8 cellular contexts compared by ENCODE assay signal in the genomic region with DNA sequence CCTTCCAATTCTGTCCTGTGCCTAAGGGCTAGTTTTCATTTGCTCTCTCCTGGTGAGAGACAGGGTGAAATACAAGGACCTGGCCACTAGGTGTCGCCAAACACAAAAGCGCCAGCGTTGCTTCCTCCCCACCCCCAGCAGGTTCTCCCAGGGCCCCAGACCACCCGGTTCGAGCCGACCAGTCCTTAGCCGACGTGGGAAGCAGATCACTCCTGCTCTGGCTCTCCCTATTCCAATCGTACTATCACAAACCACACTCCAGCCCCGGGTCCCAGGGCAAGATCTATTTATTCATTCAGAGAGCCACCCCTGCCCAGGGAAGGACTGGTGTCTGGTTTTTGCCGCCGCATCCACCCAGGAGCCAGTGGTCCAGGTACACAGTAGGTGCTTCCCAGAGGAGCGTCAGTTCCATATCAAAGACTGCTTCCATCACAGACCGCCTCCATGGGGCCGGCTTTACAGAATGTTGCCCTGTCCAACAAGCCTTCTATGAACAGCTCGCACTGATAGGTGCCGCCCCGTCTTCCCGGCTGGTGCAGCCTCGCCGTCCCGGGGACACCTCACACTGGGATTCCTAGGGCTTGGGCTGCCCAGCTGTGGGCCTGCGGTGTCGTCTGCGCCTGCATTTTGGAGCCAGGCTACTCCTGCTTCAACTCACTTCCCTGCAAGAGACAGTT. TPM values are rescaled to one million over a fixed set of nuclear protein-coding genes. Genes with fewer than 3 reads are reported as not detected.
A peak's percentile ranks its signal among the peaks of the same experiment; 100 is the strongest.
DNase-seq lines count a peak whose midpoint lies in the region; ATAC-seq, FAIRE-seq and TF ChIP-seq lines count a peak whose summit lies in the region.

No MANE protein-coding gene starts in this region.

- no peaks in the 10 kb centered on the region for H3K9me3 ChIP-seq in CD8-positive, alpha-beta T cell (ENCODE audit: low read length)
- H3K9me3 ChIP-seq in HEK293 (ENCODE audit: control insufficient read depth, insufficient read depth, low read depth, low read length) (no peaks in the 10 kb centered on the region), HepG2 (ENCODE audit: low read length) (no peaks in the 10 kb centered on the region)

- H3K4me2 ChIP-seq in HepG2 (ENCODE audit: low read depth, low read length) = peak overlapping the region; percentile 66

- TF ChIP-seq CTCF in CD8-positive, alpha-beta T cell (IDR thresholded peaks at IDR 0.05) = peak; percentile 83
- TF ChIP-seq CTCF in HEK293 (tag by site-specific recombination; IDR thresholded peaks at IDR 0.05) (peak; percentile 90), HepG2 (CRISPR knock-in tag; IDR thresholded peaks at IDR 0.05) (peak; percentile 94)

- H3K4me3 ChIP-seq in CD8-positive, alpha-beta T cell (ENCODE audit: low read depth, low read length) = no peak overlapping the region
- no peak overlapping the region for H3K4me3 ChIP-seq in HEK293 (ENCODE audit: low read depth, low read length)
- H3K4me3 ChIP-seq in HepG2 (replicated peaks in 1 of 3; ENCODE audit: insufficient read depth in 1 of 3, low read depth in 2 of 3, low read length in 3 of 3) = peak overlapping the region in 1 of 3 experiments; percentile 23; a peak in 1 of 6 replicates

- no TSS peak for BruUV-seq in HepG2 (replicated peaks; lab: Mats Ljungman, UMichigan)

- H3K27ac Mint-ChIP-seq in CD8-positive, alpha-beta T cell = no peak overlapping the region
- H3K27ac Mint-ChIP-seq in activated CD4-positive, alpha-beta T cell treated with anti-CD3 and anti-CD28 coated beads, Interleukin-2, amount 10 ng/mL, durations not matched to agents 7 days and 5 days = peak overlapping the region; percentile 19

- POLR2A ChIA-PET in CD8-positive, alpha-beta T cell (lab: Charles Lee) = no interaction called here
- POLR2A ChIA-PET in HEK293 (lab: Yijun Ruan, JAX) (no interaction called here), HepG2 (lab: Yijun Ruan, JAX) (interaction anchor here (1.2 to 1.9 kb wide), 2 partner anchors 36 to 69 kb away, joined by 3 to 7 read pairs; a partner anchor contains a TSS)
- POLR2A ChIA-PET in activated CD4-positive, alpha-beta T cell treated with anti-CD3 and anti-CD28 coated beads, Interleukin-2, amount 10 ng/mL, durations not matched to agents 7 days and 5 days (lab: Charles Lee) = no interaction called here

- FAIRE-seq in HepG2 (lab: Jason Lieb, UNC) = peak; percentile 89

- H3K27me3 ChIP-seq in CD8-positive, alpha-beta T cell (ENCODE audit: insufficient read depth, low read length) = no peaks in the 10 kb centered on the region
- no peaks in the 10 kb centered on the region for H3K27me3 ChIP-seq in HepG2 (ENCODE audit: control insufficient read depth in 1 of 2, insufficient read depth in 2 of 2, low read length in 2 of 2)

- ATAC-seq in CD8-positive, alpha-beta T cell = peak; percentile 99
- ATAC-seq in HepG2 (peak; percentile 84), GM21423 (IDR thresholded peaks at IDR 0.05; ENCODE audit: unreplicated experiment) (no peak)

- H3K4me1 Mint-ChIP-seq in CD8-positive, alpha-beta T cell (ENCODE audit: low read depth) = peaks cover 4% of the 10 kb centered on the region
- H3K4me1 Mint-ChIP-seq in activated CD4-positive, alpha-beta T cell treated with anti-CD3 and anti-CD28 coated beads, Interleukin-2, amount 10 ng/mL, durations not matched to agents 7 days and 5 days = peaks cover 5% of the 10 kb centered on the region

- H3K27ac ChIP-seq in CD8-positive, alpha-beta T cell (ENCODE audit: low read depth, low read length) = no peak overlapping the region
- no peak overlapping the region for H3K27ac ChIP-seq in HEK293 (ENCODE audit: extremely low read depth, low read depth, low read length)
- peak overlapping the region; percentile 41 for H3K27ac ChIP-seq in HepG2 (ENCODE audit: extremely low read length, insufficient read depth, low read length)

- WGBS in HepG2 (ENCODE audit: low lambda C conversion rate) = 45% methylated on average over 22 of the region's 25 CpGs

- no peaks in the 10 kb centered on the region for H3K36me3 ChIP-seq in CD8-positive, alpha-beta T cell (ENCODE audit: insufficient read depth, low read length)
- H3K36me3 ChIP-seq in HEK293 (ENCODE audit: control insufficient read depth in 2 of 2, insufficient read depth in 1 of 2, low read length in 2 of 2) = peaks cover 0 to 9% of the 10 kb centered on the region in 2 experiments; a peak in 1 of 3 replicates
- peaks cover 3 to 14% of the 10 kb centered on the region in 2 experiments; a peak in 3 of 5 replicates for H3K36me3 ChIP-seq in HepG2 (replicated peaks in 1 of 2; ENCODE audit: control insufficient read depth in 1 of 2, insufficient read depth in 2 of 2, low read length in 2 of 2)

- no peaks in the 10 kb centered on the region for H3K4me1 ChIP-seq in CD8-positive, alpha-beta T cell (ENCODE audit: insufficient read depth, low read length)
- H3K4me1 ChIP-seq in HEK293 (ENCODE audit: control insufficient read depth, insufficient read depth, low read length) (no peaks in the 10 kb centered on the region; the same call in 1 of the 2 replicates), HepG2 (ENCODE audit: insufficient read depth, low read length) (peaks cover 45% of the 10 kb centered on the region)

- peak; percentile 94 for TF ChIP-seq RAD21 in HepG2 (CRISPR knock-in tag; IDR thresholded peaks at IDR 0.05)

- TF ChIP-seq EP300 in HepG2 (IDR thresholded peaks at IDR 0.05; ENCODE audit: low read depth in 2 of 2, low read length in 2 of 2) (no peak), HepG2 (CRISPR knock-in tag; IDR thresholded peaks at IDR 0.05; ENCODE audit: borderline replicate concordance) (no peak)

- H3K36me3 Mint-ChIP-seq in CD8-positive, alpha-beta T cell = peaks cover 7% of the 10 kb centered on the region
- no peaks in the 10 kb centered on the region for H3K36me3 Mint-ChIP-seq in activated CD4-positive, alpha-beta T cell treated with anti-CD3 and anti-CD28 coated beads, Interleukin-2, amount 10 ng/mL, durations not matched to agents 7 days and 5 days (ENCODE audit: low read depth)

- no peaks in the 10 kb centered on the region for H3K27me3 Mint-ChIP-seq in CD8-positive, alpha-beta T cell (ENCODE audit: low read depth)
- no peaks in the 10 kb centered on the region for H3K27me3 Mint-ChIP-seq in activated CD4-positive, alpha-beta T cell treated with anti-CD3 and anti-CD28 coated beads, Interleukin-2, amount 10 ng/mL, durations not matched to agents 7 days and 5 days

- intact Hi-C loops in CD8-positive, alpha-beta T cell (cut with DNase I, micrococcal nuclease) = loop anchor here (1.0 to 2.0 kb wide), 5 partner anchors 36 to 553 kb away; a partner anchor contains a TSS
- intact Hi-C loops in HepG2 (cut with micrococcal nuclease; ENCODE audit: unreplicated experiment) = loop anchor here (1.0 kb wide), 4 partner anchors 35 to 157 kb away; a partner anchor contains a TSS

- no peaks in the 10 kb centered on the region for H3K79me2 ChIP-seq in HepG2 (ENCODE audit: insufficient read depth, low read length)

- CTCF ChIA-PET in CD8-positive, alpha-beta T cell (lab: Charles Lee) = interaction anchor here (0.6 to 19.0 kb wide), 40 partner anchors 9 to 555 kb away, joined by 3 to 361 read pairs (median 4); a partner anchor contains a TSS
- CTCF ChIA-PET in HEK293 (lab: Yijun Ruan, JAX) (interaction anchor here (0.5 to 3.8 kb wide), 29 partner anchors 9 to 957 kb away, joined by 3 to 24 read pairs (median 4); a partner anchor contains a TSS), HepG2 (lab: Yijun Ruan, JAX; ENCODE audit: low intra/inter-chr PET ratio, low total read pairs) (interaction anchor here (0.7 to 2.9 kb wide), 5 partner anchors 39 to 158 kb away, joined by 3 to 39 read pairs (median 11); a partner anchor contains a TSS)
- CTCF ChIA-PET in activated CD4-positive, alpha-beta T cell treated with anti-CD3 and anti-CD28 coated beads, Interleukin-2, amount 10 ng/mL, durations not matched to agents 7 days and 5 days (lab: Charles Lee) = interaction anchor here (0.9 kb wide), 1 partner anchor 9 kb away, joined by 3 read pairs; no protein-coding TSS in a partner anchor

- H3K9ac ChIP-seq in HepG2 (ENCODE audit: insufficient read depth, low read depth, low read length) = peak overlapping the region; percentile 45; the same call in 1 of the 2 replicates

- no peak for TF ChIP-seq POLR2A in HepG2 (IDR thresholded peaks at IDR 0.05; ENCODE audit: insufficient read depth in 1 of 2, low read depth in 2 of 2, low read length in 2 of 2)

- H3K9me3 Mint-ChIP-seq in CD8-positive, alpha-beta T cell = no peaks in the 10 kb centered on the region
- H3K9me3 Mint-ChIP-seq in activated CD4-positive, alpha-beta T cell treated with anti-CD3 and anti-CD28 coated beads, Interleukin-2, amount 10 ng/mL, durations not matched to agents 7 days and 5 days = no peaks in the 10 kb centered on the region

- no peaks in the 10 kb centered on the region for H4K20me1 ChIP-seq in HepG2 (ENCODE audit: insufficient read depth, low read length)

- DNase-seq in CD8-positive, alpha-beta T cell = peak; percentile 49 to 82 (median 70)
- peak; percentile 59 for DNase-seq in NCI-H446 treated with DMSO at 0.1 percent for 48 hours (lab: John Stamatoyannopoulos, UW)
- DNase-seq in activated CD4-positive, alpha-beta T cell treated with anti-CD3 and anti-CD28 coated beads, Interleukin-2, amount 10 ng/mL, durations not matched to agents 7 days and 5 days = peak; percentile 80
- DNase-seq in dermis blood vessel endothelial cell = peak; percentile 86
- peak; percentile 68 for DNase-seq in HepG2 (ENCODE audit: low spot score)
- peak; percentile 58 to 64 for DNase-seq in stimulated activated CD4-positive, alpha-beta T cell treated with anti-CD3 and anti-CD28 coated beads, Interleukin-4, amount 100 ng/mL, for 48 hours (ENCODE audit: low read depth in 2 of 2)

- H2AFZ ChIP-seq in HepG2 (ENCODE audit: low read length) = no peak overlapping the region

- in situ Hi-C loops in HepG2 (cut with HindIII; ENCODE audit: extremely low pct_ligation_motif_present, low pct_unique_long_range_greater_than_20kb) = loop anchor here (5.0 to 10.0 kb wide), 2 partner anchors 67 to 160 kb away; a partner anchor contains a TSS

- peak overlapping the region; percentile 26 for H3K4me3 Mint-ChIP-seq in CD8-positive, alpha-beta T cell
- no peak overlapping the region for H3K4me3 Mint-ChIP-seq in activated CD4-positive, alpha-beta T cell treated with anti-CD3 and anti-CD28 coated beads, Interleukin-2, amount 10 ng/mL, durations not matched to agents 7 days and 5 days

RNA-seq across cellular contexts. Expression of a gene that starts 35.0 kb away (rescaled TPM):
- total RNA-seq in CD8-positive, alpha-beta T cell = 1 to 10 TPM; 6.3 to 7.7 TPM
- 10 to 100 TPM; 12.2 to 13.9 TPM for total RNA-seq in activated CD4-positive, alpha-beta T cell treated with anti-CD3 and anti-CD28 coated beads, Interleukin-2, amount 10 ng/mL, durations not matched to agents 7 days and 5 days
- total RNA-seq in dermis blood vessel endothelial cell (57.5 and 90.9 TPM in 2 replicates), HepG2 (2016; rRNA removed; fragmentation: Illumina TruSeq; extraction: Trizol) (67.0 and 71.7 TPM in 2 replicates)
- total RNA-seq in HepG2 (2016; cell fraction: cytosol; rRNA removed; fragmentation: Illumina TruSeq; extraction: Trizol; ENCODE audit: low read depth) = 112 and 131 TPM in 2 replicates
- total RNA-seq in HepG2 (2016; cell fraction: insoluble cytoplasmic fraction; rRNA removed; fragmentation: Illumina TruSeq; extraction: Trizol) = 54.5 and 70.6 TPM in 2 replicates
- total RNA-seq in HepG2 (2016; cell fraction: membrane; rRNA removed; fragmentation: Illumina TruSeq; extraction: Trizol) = 130 and 149 TPM in 2 replicates
- 21.2 and 22.7 TPM in 2 replicates for total RNA-seq in HepG2 (2016; cell fraction: nucleus; rRNA removed; fragmentation: Illumina TruSeq; extraction: Trizol)
- 83.0 and 83.1 TPM in 2 replicates for polyA plus RNA-seq in HepG2 (2011; rRNA removed)
- polyA plus RNA-seq in HepG2 (2011; cell fraction: cytosol; rRNA removed) = 57.2 and 76.8 TPM in 2 replicates
- polyA plus RNA-seq in HepG2 (2011; cell fraction: nucleus; rRNA removed) = 32.2 and 32.4 TPM in 2 replicates
- polyA plus RNA-seq in HepG2 (2012) = 26.8 and 39.9 TPM in 2 replicates
- 182 and 242 TPM in 2 replicates for polyA plus RNA-seq in HepG2 (2016; cell fraction: cytosol; fragmentation: Illumina TruSeq; extraction: Trizol; ENCODE audit: low read depth)
- 74.3 and 84.9 TPM in 2 replicates for polyA plus RNA-seq in HepG2 (2016; cell fraction: insoluble cytoplasmic fraction; fragmentation: Illumina TruSeq; extraction: Trizol; ENCODE audit: low read depth)
- polyA plus RNA-seq in HepG2 (2016; cell fraction: membrane; fragmentation: Illumina TruSeq; extraction: Trizol; ENCODE audit: low read depth) = 169 and 203 TPM in 2 replicates
- polyA plus RNA-seq in HepG2 (2016; cell fraction: nucleus; fragmentation: Illumina TruSeq; extraction: Trizol; ENCODE audit: insufficient read depth, low read depth) = 49.9 and 56.8 TPM in 2 replicates
- 5.8 and 84.0 TPM in 2 replicates for polyA minus RNA-seq in HepG2 (2011; rRNA and poly(A)+ RNA removed; ENCODE audit: low replicate concordance)
- 49.7 and 52.8 TPM in 2 replicates for polyA minus RNA-seq in HepG2 (2011; cell fraction: cytosol; rRNA and poly(A)+ RNA removed)
- polyA minus RNA-seq in HepG2 (2011; cell fraction: nucleus; rRNA and poly(A)+ RNA removed) = 11.7 and 12.0 TPM in 2 replicates

RNA-seq across cellular contexts. Expression of a gene that starts 51.3 kb away (rescaled TPM):
- total RNA-seq in CD8-positive, alpha-beta T cell = 10 to 100 TPM; 50.0 to 51.1 TPM
- 100 to 1,000 TPM; 121 to 134 TPM for total RNA-seq in activated CD4-positive, alpha-beta T cell treated with anti-CD3 and anti-CD28 coated beads, Interleukin-2, amount 10 ng/mL, durations not matched to agents 7 days and 5 days
- total RNA-seq in dermis blood vessel endothelial cell = 72.0 and 110 TPM in 2 replicates
- 11.9 and 19.7 TPM in 2 replicates for total RNA-seq in HepG2 (2016; rRNA removed; fragmentation: Illumina TruSeq; extraction: Trizol)
- 2.9 and 4.1 TPM in 2 replicates for total RNA-seq in HepG2 (2016; cell fraction: cytosol; rRNA removed; fragmentation: Illumina TruSeq; extraction: Trizol; ENCODE audit: low read depth)
- total RNA-seq in HepG2 (2016; cell fraction: insoluble cytoplasmic fraction; rRNA removed; fragmentation: Illumina TruSeq; extraction: Trizol) = 9.1 and 22.6 TPM in 2 replicates
- 6.8 and 8.1 TPM in 2 replicates for total RNA-seq in HepG2 (2016; cell fraction: membrane; rRNA removed; fragmentation: Illumina TruSeq; extraction: Trizol)
- total RNA-seq in HepG2 (2016; cell fraction: nucleus; rRNA removed; fragmentation: Illumina TruSeq; extraction: Trizol) = 30.2 and 36.0 TPM in 2 replicates
- polyA plus RNA-seq in HepG2 (2011; rRNA removed) = 29.8 and 35.3 TPM in 2 replicates
- 32.1 and 32.2 TPM in 2 replicates for polyA plus RNA-seq in HepG2 (2011; cell fraction: cytosol; rRNA removed)
- polyA plus RNA-seq in HepG2 (2011; cell fraction: nucleus; rRNA removed) = 58.5 and 61.2 TPM in 2 replicates
- polyA plus RNA-seq in HepG2 (2012) = 58.8 and 80.4 TPM in 2 replicates
- polyA plus RNA-seq in HepG2 (2016; cell fraction: cytosol; fragmentation: Illumina TruSeq; extraction: Trizol; ENCODE audit: low read depth) = 3.4 and 3.6 TPM in 2 replicates
- polyA plus RNA-seq in HepG2 (2016; cell fraction: insoluble cytoplasmic fraction; fragmentation: Illumina TruSeq; extraction: Trizol; ENCODE audit: low read depth) = 15.5 and 22.9 TPM in 2 replicates
- polyA plus RNA-seq in HepG2 (2016; cell fraction: membrane; fragmentation: Illumina TruSeq; extraction: Trizol; ENCODE audit: low read depth) = 8.3 and 9.9 TPM in 2 replicates
- 82.7 and 87.2 TPM in 2 replicates for polyA plus RNA-seq in HepG2 (2016; cell fraction: nucleus; fragmentation: Illumina TruSeq; extraction: Trizol; ENCODE audit: insufficient read depth, low read depth)
- polyA minus RNA-seq in HepG2 (2011; rRNA and poly(A)+ RNA removed; ENCODE audit: low replicate concordance) = 22.8 and 40.9 TPM in 2 replicates
- 40.7 and 51.6 TPM in 2 replicates for polyA minus RNA-seq in HepG2 (2011; cell fraction: cytosol; rRNA and poly(A)+ RNA removed)
- 24.4 and 24.8 TPM in 2 replicates for polyA minus RNA-seq in HepG2 (2011; cell fraction: nucleus; rRNA and poly(A)+ RNA removed)
